ENCODE assay signal across 1 cellular context in the genomic region with DNA sequence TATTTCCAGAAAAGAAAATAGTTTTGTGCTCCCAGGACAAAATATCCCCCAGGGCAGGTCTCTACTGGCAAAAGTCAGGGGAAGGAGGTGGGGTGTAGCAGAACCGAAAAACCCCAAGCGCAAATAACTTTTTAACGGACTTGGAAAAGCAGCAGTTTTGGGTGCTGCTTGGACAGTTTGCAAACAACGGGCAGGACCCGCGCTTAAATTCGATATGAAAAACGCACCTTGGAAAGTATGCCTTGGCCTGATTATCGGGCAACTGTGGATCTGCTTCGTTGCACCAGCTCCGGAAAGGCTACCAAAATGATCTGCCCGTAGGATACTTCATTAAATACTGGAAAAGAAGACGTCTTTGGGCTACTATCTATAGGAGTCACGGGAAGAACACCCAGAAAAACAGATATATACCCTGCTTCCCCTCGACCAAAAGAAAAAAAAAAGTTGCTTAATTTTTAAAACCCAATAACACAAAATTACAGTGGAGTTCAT.
TF ChIP-seq lines count a peak whose summit lies in the region.

No MANE protein-coding gene starts in this region.

TF ChIP-seq in IMR-90, 13 proteins besides CTCF, POLR2A, EP300 and RAD21:
- TF ChIP-seq RCOR1 (IDR thresholded peaks at IDR 0.05; ENCODE audit: insufficient replicate concordance, low read length) (no peak), RFX5 (IDR thresholded peaks at IDR 0.05; ENCODE audit: low read depth, low read length) (no peak), CEBPB (IDR thresholded peaks at IDR 0.05; ENCODE audit: low read depth, low read length) (no peak), NFE2L2 (IDR thresholded peaks at IDR 0.05; ENCODE audit: low read depth, low read length) (no peak), SMC3 (IDR thresholded peaks at IDR 0.05; ENCODE audit: low read depth, low read length) (no peak), CHD1 (IDR thresholded peaks at IDR 0.05; ENCODE audit: low read depth, low read length) (no peak), BHLHE40 (IDR thresholded peaks at IDR 0.05; ENCODE audit: low read depth, low read length) (no peak)
- TF ChIP-seq, protein P1, sequence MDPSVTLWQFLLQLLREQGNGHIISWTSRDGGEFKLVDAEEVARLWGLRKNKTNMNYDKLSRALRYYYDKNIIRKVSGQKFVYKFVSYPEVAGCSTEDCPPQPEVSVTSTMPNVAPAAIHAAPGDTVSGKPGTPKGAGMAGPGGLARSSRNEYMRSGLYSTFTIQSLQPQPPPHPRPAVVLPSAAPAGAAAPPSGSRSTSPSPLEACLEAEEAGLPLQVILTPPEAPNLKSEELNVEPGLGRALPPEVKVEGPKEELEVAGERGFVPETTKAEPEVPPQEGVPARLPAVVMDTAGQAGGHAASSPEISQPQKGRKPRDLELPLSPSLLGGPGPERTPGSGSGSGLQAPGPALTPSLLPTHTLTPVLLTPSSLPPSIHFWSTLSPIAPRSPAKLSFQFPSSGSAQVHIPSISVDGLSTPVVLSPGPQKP (IDR thresholded peaks at IDR 0.05; ENCODE audit: borderline replicate concordance, low read depth, low read length) = no peak
- TF ChIP-seq, protein P2, sequence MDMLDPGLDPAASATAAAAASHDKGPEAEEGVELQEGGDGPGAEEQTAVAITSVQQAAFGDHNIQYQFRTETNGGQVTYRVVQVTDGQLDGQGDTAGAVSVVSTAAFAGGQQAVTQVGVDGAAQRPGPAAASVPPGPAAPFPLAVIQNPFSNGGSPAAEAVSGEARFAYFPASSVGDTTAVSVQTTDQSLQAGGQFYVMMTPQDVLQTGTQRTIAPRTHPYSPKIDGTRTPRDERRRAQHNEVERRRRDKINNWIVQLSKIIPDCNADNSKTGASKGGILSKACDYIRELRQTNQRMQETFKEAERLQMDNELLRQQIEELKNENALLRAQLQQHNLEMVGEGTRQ (IDR thresholded peaks at IDR 0.05; ENCODE audit: low read depth, low read length) = no peak
